ENCODE assay signal across 12 cellular contexts in the genomic region with DNA sequence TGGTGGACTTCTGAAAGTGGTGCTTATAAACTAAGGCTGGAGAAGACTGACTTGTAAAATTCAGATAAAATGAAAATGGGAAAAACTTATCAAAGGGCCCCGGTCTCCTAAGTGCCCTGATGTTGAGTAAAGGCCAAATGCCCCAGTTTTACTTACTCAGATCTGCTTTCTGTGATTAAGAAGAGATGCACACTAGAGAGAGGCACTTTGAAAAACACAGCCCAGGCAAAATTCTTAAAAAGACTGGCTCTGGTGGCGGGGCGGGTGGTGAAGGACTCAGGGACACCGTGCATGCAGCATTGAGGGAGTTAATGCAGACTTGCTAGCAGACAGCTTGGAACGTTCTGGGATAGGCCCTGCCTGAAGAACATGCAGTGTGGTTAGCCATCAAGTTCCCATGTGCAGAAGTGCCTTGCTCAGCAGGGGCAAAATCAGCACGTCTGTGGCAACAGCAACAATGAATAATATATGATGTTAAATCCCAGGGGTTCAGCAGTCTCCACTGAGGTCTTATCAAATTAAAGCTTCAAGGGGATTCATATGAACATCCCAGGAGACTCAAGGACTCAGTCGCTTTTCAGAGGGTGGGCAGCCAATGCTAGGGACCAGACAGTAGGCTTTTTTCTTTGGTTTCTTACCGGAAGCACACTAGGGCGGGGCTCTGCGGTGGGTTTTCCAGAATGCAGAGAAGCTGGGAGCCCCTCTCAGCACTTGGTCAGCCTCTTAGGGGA.
DNase-seq lines count a peak whose midpoint lies in the region; ATAC-seq and TF ChIP-seq lines count a peak whose summit lies in the region.
"Had no signal": no experiment of that assay in that cellular context is flagged by ENCODE, and none has a peak within 500 bp of the region (broad histone marks: within the 10 kb centered on the region; RNA-seq: fewer than 3 reads in every experiment).

No MANE protein-coding gene starts in this region.

- CTCF ChIA-PET in activated CD4-positive, alpha-beta memory T cell treated with anti-CD3 and anti-CD28 coated beads for 36 hours (lab: Charles Lee), result no interaction called here

- no peaks in the 10 kb centered on the region for H3K36me3 ChIP-seq in left lung

- H3K36me3 Mint-ChIP-seq in activated CD4-positive, alpha-beta memory T cell treated with anti-CD3 and anti-CD28 coated beads for 36 hours, result peaks cover 49% of the 10 kb centered on the region

- H3K4me1 ChIP-seq in left lung, result peaks cover 0 to 4% of the 10 kb centered on the region in 2 donors
- H3K4me1 ChIP-seq: foreskin keratinocyte had no signal

- peak overlapping the region; percentile 87 for H3K4me3 Mint-ChIP-seq in activated CD4-positive, alpha-beta memory T cell treated with anti-CD3 and anti-CD28 coated beads for 36 hours

- H3K9me3 ChIP-seq in left lung, result no peaks in the 10 kb centered on the region

- no peaks in the 10 kb centered on the region for H3K27me3 Mint-ChIP-seq in activated CD4-positive, alpha-beta memory T cell treated with anti-CD3 and anti-CD28 coated beads for 36 hours

- H3K27me3 ChIP-seq in left lung, result peaks cover 0 to 8% of the 10 kb centered on the region in 2 donors

- no peak for TF ChIP-seq CTCF in left lung (IDR thresholded peaks at IDR 0.05)

- no peak overlapping the region for H3K4me3 ChIP-seq in left lung

- no peaks in the 10 kb centered on the region for H3K4me1 Mint-ChIP-seq in activated CD4-positive, alpha-beta memory T cell treated with anti-CD3 and anti-CD28 coated beads for 36 hours (ENCODE audit: low read depth)

- no peaks in the 10 kb centered on the region for H3K9me3 Mint-ChIP-seq in activated CD4-positive, alpha-beta memory T cell treated with anti-CD3 and anti-CD28 coated beads for 36 hours

- ATAC-seq in Right ventricle myocardium inferior, result peak; percentile 20
- ATAC-seq in left lung, result peak; percentile 13
- ATAC-seq in HG03354 (IDR thresholded peaks at IDR 0.05; ENCODE audit: poor library complexity, severe bottlenecking, unreplicated experiment), result no peak
- no peak for ATAC-seq in HG03432 (IDR thresholded peaks at IDR 0.05; ENCODE audit: unreplicated experiment)
- no peak for ATAC-seq in HG03457 (IDR thresholded peaks at IDR 0.05; ENCODE audit: unreplicated experiment)
- ATAC-seq: foreskin keratinocyte had no signal

- no peak for DNase-seq in Right ventricle myocardium inferior (ENCODE audit: missing footprints)
- no peak for DNase-seq in cardiac septum (ENCODE audit: low spot score)
- no peak for DNase-seq in activated CD4-positive, alpha-beta memory T cell treated with anti-CD3 and anti-CD28 coated beads for 36 hours
- no peak for DNase-seq in left lung
- no peak for DNase-seq in SHP77 treated with DMSO at 0.1 percent for 48 hours (lab: John Stamatoyannopoulos, UW)
- DNase-seq: caudate nucleus; foreskin keratinocyte; OCI-M1; stimulated activated naive CD4-positive, alpha-beta T cell treated with Interleukin-2 at 50 U/mL for 16 hours had no signal

- intact Hi-C loops in Right ventricle myocardium inferior (cut with DNase I), result loop anchor here (2.0 to 5.0 kb wide), 2 partner anchors 31 to 52 kb away; no protein-coding TSS in a partner anchor
- intact Hi-C loops in cardiac septum (cut with DNase I), result loop anchor here (2.0 kb wide), 1 partner anchor 63 kb away; no protein-coding TSS in a partner anchor
- intact Hi-C loops in activated CD4-positive, alpha-beta memory T cell treated with anti-CD3 and anti-CD28 coated beads for 36 hours (cut with micrococcal nuclease), result no loop called here
- intact Hi-C loops in left lung (cut with DNase I), result no loop called here

- peak overlapping the region in 1 of 2 donors; percentile 4 for H3K27ac ChIP-seq in left lung
- H3K27ac ChIP-seq: foreskin keratinocyte had no signal

- POLR2A ChIA-PET in activated CD4-positive, alpha-beta memory T cell treated with anti-CD3 and anti-CD28 coated beads for 36 hours (lab: Charles Lee), result interaction anchor here (0.7 to 29.3 kb wide), 5 partner anchors 10 to 281 kb away, joined by 3 to 639 read pairs (median 4); partner anchors contain the start of gene DAD1

- peak overlapping the region; percentile 98 for H3K27ac Mint-ChIP-seq in activated CD4-positive, alpha-beta memory T cell treated with anti-CD3 and anti-CD28 coated beads for 36 hours

Comparison
In these comparisons a context has a peak if more than half of its experiments do, and no peak if none do; other contexts are left out.
1. ATAC-seq: peak in Right ventricle myocardium inferior (single experiment) and left lung (single experiment); none in HG03354 (single experiment), HG03432 (single experiment) and HG03457 (single experiment).
2. intact Hi-C loops: an anchor here in Right ventricle myocardium inferior (2.0 to 5.0 kb wide) and cardiac septum (2.0 kb wide); none called in activated CD4-positive, alpha-beta memory T cell treated with anti-CD3 and anti-CD28 coated beads for 36 hours and left lung.